ENCODE assay signal across 14 cellular contexts in genomic region chr3:110816008-110816407, GRCh38.
DNase-seq lines count a peak whose midpoint lies in the region; ATAC-seq and TF ChIP-seq lines count a peak whose summit lies in the region.
"Had no signal": no experiment of that assay in that cellular context is flagged by ENCODE, and none has a peak within 500 bp of the region (broad histone marks: within the 10 kb centered on the region; RNA-seq: fewer than 3 reads in every experiment).

No MANE protein-coding gene starts in this region.

- peaks cover 11% of the 10 kb centered on the region for H3K27me3 Mint-ChIP-seq in activated naive CD8-positive, alpha-beta T cell treated with anti-CD3 and anti-CD28 coated beads, Interleukin-2, amount 50 U/mL, for 24 hours

- H3K4me3 ChIP-seq in SJCRH30 (no peak overlapping the region), right atrium auricular region (no peak overlapping the region), tibial nerve (no peak overlapping the region)
- H3K4me3 ChIP-seq: gastrocnemius medialis had no signal

- H3K9me3 Mint-ChIP-seq in activated naive CD8-positive, alpha-beta T cell treated with anti-CD3 and anti-CD28 coated beads, Interleukin-2, amount 50 U/mL, for 24 hours = no peaks in the 10 kb centered on the region

- ATAC-seq in GM18858 (IDR thresholded peaks at IDR 0.05; ENCODE audit: unreplicated experiment) = peak; percentile 41
- ATAC-seq in GM21529 (IDR thresholded peaks at IDR 0.05; ENCODE audit: unreplicated experiment) = peak; percentile 36
- peak; percentile 48 for ATAC-seq in HG03139 (IDR thresholded peaks at IDR 0.05; ENCODE audit: unreplicated experiment)
- no peak for ATAC-seq in activated naive CD8-positive, alpha-beta T cell treated with anti-CD3 and anti-CD28 coated beads, Interleukin-2, amount 50 U/mL, for 24 hours
- ATAC-seq: gastrocnemius medialis had no signal

- no peaks in the 10 kb centered on the region for H3K27me3 ChIP-seq in SJCRH30
- H3K27me3 ChIP-seq in right atrium auricular region = no peaks in the 10 kb centered on the region
- no peaks in the 10 kb centered on the region for H3K27me3 ChIP-seq in tibial nerve
- H3K27me3 ChIP-seq: gastrocnemius medialis had no signal

- no peaks in the 10 kb centered on the region for H3K36me3 Mint-ChIP-seq in activated naive CD8-positive, alpha-beta T cell treated with anti-CD3 and anti-CD28 coated beads, Interleukin-2, amount 50 U/mL, for 24 hours (ENCODE audit: low read depth)

- H3K27ac ChIP-seq in SJCRH30 (peak overlapping the region; percentile 79; the same call in 1 of the 2 replicates), right atrium auricular region (no peak overlapping the region), tibial nerve (no peak overlapping the region)
- H3K27ac ChIP-seq: C4-2B, gastrocnemius medialis had no signal

- no peak for TF ChIP-seq POLR2A in tibial nerve (IDR thresholded peaks at IDR 0.05)

- H3K9me3 ChIP-seq in SJCRH30 (replicated peaks) = no peaks in the 10 kb centered on the region
- no peaks in the 10 kb centered on the region for H3K9me3 ChIP-seq in right atrium auricular region
- no peaks in the 10 kb centered on the region for H3K9me3 ChIP-seq in tibial nerve
- H3K9me3 ChIP-seq: gastrocnemius medialis had no signal

- H3K27ac Mint-ChIP-seq in activated naive CD8-positive, alpha-beta T cell treated with anti-CD3 and anti-CD28 coated beads, Interleukin-2, amount 50 U/mL, for 24 hours = no peak overlapping the region
- H3K27ac Mint-ChIP-seq: H9 had no signal

- no peak overlapping the region for H3K4me3 Mint-ChIP-seq in activated naive CD8-positive, alpha-beta T cell treated with anti-CD3 and anti-CD28 coated beads, Interleukin-2, amount 50 U/mL, for 24 hours
- H3K4me3 Mint-ChIP-seq: H9 had no signal

- peaks cover 12% of the 10 kb centered on the region for H3K4me1 Mint-ChIP-seq in activated naive CD8-positive, alpha-beta T cell treated with anti-CD3 and anti-CD28 coated beads, Interleukin-2, amount 50 U/mL, for 24 hours

- no peak for DNase-seq in SJCRH30
- no peak for DNase-seq in right atrium auricular region (ENCODE audit: low spot score)
- no peak for DNase-seq in NCI-H82 treated with DMSO at 0.1 percent for 48 hours (lab: John Stamatoyannopoulos, UW; ENCODE audit: unreplicated experiment)
- DNase-seq in tibial nerve (ENCODE audit: low spot score in 2 of 2) = no peak
- DNase-seq in activated naive CD8-positive, alpha-beta T cell treated with anti-CD3 and anti-CD28 coated beads, Interleukin-2, amount 50 U/mL, for 24 hours = no peak
- DNase-seq: activated CD4-positive, alpha-beta T cell treated with anti-CD3 and anti-CD28 coated beads for 4 hours; gastrocnemius medialis; H9; NCI-H446; OCI-M1 had no signal

- WGBS in tibial nerve, 2 donors = 80 to 92% methylated on average over 1 of the region's 1 CpG

- H3K4me1 ChIP-seq in SJCRH30 (peaks cover 21% of the 10 kb centered on the region), right atrium auricular region (no peaks in the 10 kb centered on the region), tibial nerve (no peaks in the 10 kb centered on the region)
- H3K4me1 ChIP-seq: gastrocnemius medialis had no signal

- no peak for TF ChIP-seq CTCF in right atrium auricular region (IDR thresholded peaks at IDR 0.05)
- TF ChIP-seq CTCF in tibial nerve (IDR thresholded peaks at IDR 0.05) = no peak

- H3K36me3 ChIP-seq in SJCRH30 (no peaks in the 10 kb centered on the region), right atrium auricular region (no peaks in the 10 kb centered on the region), tibial nerve (no peaks in the 10 kb centered on the region)
- H3K36me3 ChIP-seq: gastrocnemius medialis had no signal

- no peak for TF ChIP-seq EP300 in tibial nerve (IDR thresholded peaks at IDR 0.05)
